In the genomic region with DNA sequence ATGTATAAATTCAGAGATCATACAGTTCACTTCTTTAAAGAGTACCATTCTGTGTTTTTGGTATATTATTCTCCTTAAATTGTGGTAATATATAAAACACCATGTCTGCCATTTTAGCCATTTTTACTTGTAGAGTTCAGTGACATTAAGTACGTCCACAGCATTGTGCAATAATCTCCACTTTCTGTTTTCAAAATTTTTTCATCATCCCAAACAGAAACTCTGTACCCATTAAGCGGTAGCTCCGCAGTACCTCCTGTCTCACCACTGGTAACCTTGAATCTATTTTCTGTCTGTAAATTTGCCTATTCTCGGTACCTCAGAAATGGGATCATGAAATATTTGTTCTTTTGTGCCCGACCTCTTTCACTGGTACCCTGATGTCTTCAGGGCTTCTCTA, we compare ENCODE assay signal across 31 cellular contexts.
"Had no signal": no experiment of that assay in that cellular context is flagged by ENCODE, and none has a peak within 500 bp of the region (broad histone marks: within the 10 kb centered on the region; RNA-seq: fewer than 3 reads in every experiment).

No MANE protein-coding gene starts in this region.

- DNase-seq: activated CD4-positive, alpha-beta memory T cell treated with anti-CD3 and anti-CD28 coated beads, Interleukin-2, amount 10 ng/mL, durations not matched to agents 7 days and 5 days; activated CD4-positive, alpha-beta T cell treated with anti-CD3 and anti-CD28 coated beads for 4 hours; activated CD4-positive, alpha-beta T cell treated with anti-CD3 and anti-CD28 coated beads, Interleukin-2, amount 50 U/mL, for 1 hour; activated CD8-positive, alpha-beta memory T cell treated with anti-CD3 and anti-CD28 coated beads, Interleukin-2, amount 10 ng/mL, durations not matched to agents 7 days and 5 days; activated gamma-delta T cell; activated naive CD4-positive, alpha-beta T cell treated with Interleukin-2 at 50 U/mL for 16 hours; activated naive CD8-positive, alpha-beta T cell treated with anti-CD3 and anti-CD28 coated beads, Interleukin-2, amount 10 ng/mL, durations not matched to agents 7 days and 5 days; activated T-cell treated with anti-CD3 and anti-CD28 coated beads, Interleukin-2, amount 50 U/mL, for 72 hours; body of pancreas; KBM-7; NCI-H1048; NCI-H1105 treated with DMSO at 0.1 percent for 48 hours; NCI-H1436 treated with DMSO at 0.1 percent for 48 hours; NCI-H1694 treated with DMSO at 0.1 percent for 48 hours; NCI-H2029; NCI-H345; NCI-H524 treated with DMSO at 0.1 percent for 48 hours; NK-92 treated with Interleukin-12 subunit alpha and Interleukin-12 subunit beta, amount 100 ng/mL, for 24 hours; PC-3; Peyer's patch; RPMI8226; SHP77 treated with DMSO at 0.1 percent for 48 hours; SK-N-SH had no signal

- H3K36me3 ChIP-seq: adrenal gland, breast epithelium, Peyer's patch, SJSA1 had no signal

- H3K27ac ChIP-seq: adrenal gland, body of pancreas, breast epithelium, Peyer's patch, SJSA1 had no signal

- H3K27me3 Mint-ChIP-seq: activated CD4-positive, alpha-beta memory T cell treated with anti-CD3 and anti-CD28 coated beads, Interleukin-2, amount 10 ng/mL, durations not matched to agents 7 days and 5 days; activated naive CD4-positive, alpha-beta T cell treated with anti-CD3 and anti-CD28 coated beads, Interleukin-2, amount 50 U/mL, for 24 hours had no signal

- H3K9me2 ChIP-seq: SK-N-SH had no signal

- H3K4me3 Mint-ChIP-seq: activated CD4-positive, alpha-beta memory T cell treated with anti-CD3 and anti-CD28 coated beads, Interleukin-2, amount 10 ng/mL, durations not matched to agents 7 days and 5 days; activated CD8-positive, alpha-beta memory T cell treated with anti-CD3 and anti-CD28 coated beads, Interleukin-2, amount 10 ng/mL, durations not matched to agents 7 days and 5 days; activated naive CD4-positive, alpha-beta T cell treated with anti-CD3 and anti-CD28 coated beads, Interleukin-2, amount 50 U/mL, for 24 hours; activated naive CD8-positive, alpha-beta T cell treated with anti-CD3 and anti-CD28 coated beads, Interleukin-2, amount 10 ng/mL, durations not matched to agents 7 days and 5 days; activated T-cell treated with anti-CD3 and anti-CD28 coated beads, Interleukin-2, amount 50 U/mL, for 72 hours; T-helper 1 cell treated with Interleukin-12 subunit alpha and Interleukin-12 subunit beta and Interleukin-4 antibody, amounts not matched to agents 30 μg/mL and 1 μg/mL, for 36 hours; T-helper 2 cell treated with Interferon-gamma antibody and Interleukin-4, amounts not matched to agents 5 μg/mL and 100 μg/mL, for 36 hours had no signal

- H3K9me3 ChIP-seq: adrenal gland, body of pancreas, breast epithelium, Peyer's patch, SJSA1, SK-N-SH had no signal

- H3K4me2 ChIP-seq: SK-N-SH had no signal

- H3K9ac ChIP-seq: SK-N-SH had no signal

- H3K4me3 ChIP-seq: adrenal gland, body of pancreas, breast epithelium, Peyer's patch, SJSA1 had no signal

- ATAC-seq: activated CD4-positive, CD25-positive, alpha-beta regulatory T cell treated with anti-CD3 and anti-CD28 coated beads, Interleukin-2, amount 50 U/mL, for 24 hours; activated CD8-positive, alpha-beta memory T cell treated with anti-CD3 and anti-CD28 coated beads, Interleukin-2, amount 10 ng/mL, durations not matched to agents 7 days and 5 days; activated T-cell treated with anti-CD3 and anti-CD28 coated beads, Interleukin-2, amount 50 U/mL, for 72 hours; body of pancreas; PC-3 had no signal

- H3K27ac Mint-ChIP-seq: activated CD4-positive, alpha-beta memory T cell treated with anti-CD3 and anti-CD28 coated beads, Interleukin-2, amount 10 ng/mL, durations not matched to agents 7 days and 5 days; activated CD8-positive, alpha-beta memory T cell treated with anti-CD3 and anti-CD28 coated beads, Interleukin-2, amount 10 ng/mL, durations not matched to agents 7 days and 5 days; activated naive CD4-positive, alpha-beta T cell treated with anti-CD3 and anti-CD28 coated beads, Interleukin-2, amount 50 U/mL, for 24 hours; activated T-cell treated with anti-CD3 and anti-CD28 coated beads, Interleukin-2, amount 50 U/mL, for 72 hours; activated T-helper 2 cell treated with anti-CD3 and anti-CD28 coated beads, Interferon-gamma antibody, Interleukin-2, Interleukin-4, amounts not matched to agents 10 μg/mL and 5 μg/mL and 100 μg/mL, durations not matched to agents 14 hours and 24 hours and 36 hours; T-helper 1 cell treated with Interleukin-12 subunit alpha and Interleukin-12 subunit beta and Interleukin-4 antibody, amounts not matched to agents 30 μg/mL and 1 μg/mL, for 36 hours; T-helper 2 cell treated with Interferon-gamma antibody and Interleukin-4, amounts not matched to agents 5 μg/mL and 100 μg/mL, for 36 hours had no signal

- H3K4me1 ChIP-seq: adrenal gland, breast epithelium, SJSA1 had no signal

- H3K27me3 ChIP-seq: adrenal gland, body of pancreas, breast epithelium, Peyer's patch, SJSA1 had no signal
